ENCODE assay signal across 9 cellular contexts in genomic region chr17:81959362-81960129, GRCh38. TPM values are rescaled to one million over a fixed set of nuclear protein-coding genes. Genes with fewer than 3 reads are reported as not detected.
DNase-seq lines count a peak whose midpoint lies in the region; ATAC-seq and TF ChIP-seq lines count a peak whose summit lies in the region.
"Had no signal": no experiment of that assay in that cellular context is flagged by ENCODE, and none has a peak within 500 bp of the region (broad histone marks: within the 10 kb centered on the region; RNA-seq: fewer than 3 reads in every experiment).

No MANE protein-coding gene starts in this region.

- peaks cover 35% of the 10 kb centered on the region for H3K27me3 ChIP-seq in adrenal gland

- H3K36me3 ChIP-seq in ES-I3 (ENCODE audit: insufficient read depth, low read length) (no peaks in the 10 kb centered on the region), adrenal gland (replicated peaks in 1 of 2) (no peaks in the 10 kb centered on the region)

- WGBS in adrenal gland, 4 donors, result 0 to 3% (median 0%) methylated on average over 7 to 110 of the region's 112 CpGs

- no peaks in the 10 kb centered on the region for H3K9me3 Mint-ChIP-seq in T-cell

- peak in 3 of 6 experiments; percentile 87 to 99 (median 97) for TF ChIP-seq CTCF in adrenal gland (IDR thresholded peaks at IDR 0.05)

- H3K27me3 Mint-ChIP-seq in T-cell, result peaks cover 0 to 37% of the 10 kb centered on the region in 2 donors

- ATAC-seq in T-cell (replicated peaks in 1 of 4) (peak; percentile 93 to 97 (median 95)), GM19397 (IDR thresholded peaks at IDR 0.05; ENCODE audit: unreplicated experiment) (no peak)

- CTCF ChIA-PET in T-cell (lab: Charles Lee), result interaction anchor here (0.6 to 2.0 kb wide), 9 partner anchors 15 to 338 kb away, joined by 3 to 26 read pairs (median 4); partner anchors contain the start of genes CENPX (in 2 of the 2), DCXR (in 1 of the 2) and LRRC45 (in 1 of the 2)

- H3K4me1 ChIP-seq in ES-I3 (ENCODE audit: insufficient read depth, low read length), result peaks cover 3% of the 10 kb centered on the region; the same call in 1 of the 2 replicates
- H3K4me1 ChIP-seq in adrenal gland (replicated peaks in 1 of 2), result peaks cover 9 to 11% of the 10 kb centered on the region in 2 donors

- H3K9me3 ChIP-seq in ES-I3 (ENCODE audit: control insufficient read depth, insufficient read depth, low read length) (no peaks in the 10 kb centered on the region), adrenal gland (replicated peaks in 1 of 3) (no peaks in the 10 kb centered on the region)

- H3K27ac ChIP-seq in adrenal gland, result no peak overlapping the region
- no peak overlapping the region for H3K27ac ChIP-seq in skin epidermis
- H3K27ac ChIP-seq: epithelial cell of prostate had no signal

- DNase-seq in HK-2 (ENCODE audit: unreplicated experiment), result peak; percentile 64
- DNase-seq in T-cell, result peak; percentile 45 to 89 (median 76)
- DNase-seq in adrenal gland, result peak; percentile 47 to 80 (median 70)
- DNase-seq in hippocampal formation (lab: John Stamatoyannopoulos, UW), result peak; percentile 10 to 42
- DNase-seq in NCI-H2107 treated with DMSO at 0.1 percent for 48 hours (lab: John Stamatoyannopoulos, UW; ENCODE audit: unreplicated experiment), result no peak

- no peaks in the 10 kb centered on the region for H3K36me3 Mint-ChIP-seq in T-cell

- POLR2A ChIA-PET in T-cell (lab: Charles Lee), result no interaction called here

- H3K9ac ChIP-seq in ES-I3 (ENCODE audit: low read depth, low read length), result peak overlapping the region; percentile 49; the same call in 1 of the 2 replicates

- TF ChIP-seq POLR2A in adrenal gland (IDR thresholded peaks at IDR 0.05), result no peak

- no peak overlapping the region for H3K27ac Mint-ChIP-seq in T-cell

- H3K4me3 Mint-ChIP-seq in T-cell, result peak overlapping the region in 2 of 3 donors; percentile 59 to 72

- intact Hi-C loops in adrenal gland (cut with DNase I), result loop anchor here (2.0 kb wide), 1 partner anchor 61 kb away; no protein-coding TSS in a partner anchor

- H3K4me1 Mint-ChIP-seq in T-cell, result peaks cover 0 to 11% (median 0%) of the 10 kb centered on the region in 3 donors

- H3K4me3 ChIP-seq in adrenal gland, result peak overlapping the region in 1 of 4 donors; percentile 61
- H3K4me3 ChIP-seq in skin epidermis, result peak overlapping the region; percentile 25 to 44 (median 32)

RNA-seq across cellular contexts. Expression of gene NOTUM, which starts 1.4 kb away (rescaled TPM):
- under 1 TPM in 3 of 5 donors, not detected in 2; 0.13 to 0.33 (median 0.29) TPM for total RNA-seq in T-cell
- 1 to 10 TPM in 2 of 8 donors, under 1 TPM in 4, not detected in 2; 0.11 to 9.7 (median 0.82) TPM for total RNA-seq in adrenal gland
- polyA plus RNA-seq in adrenal gland, result under 1 TPM in 2 of 3 donors, not detected in 1; 0.07 to 0.40 TPM

RNA-seq across cellular contexts. Expression of gene MYADML2, which starts 12.5 kb away (rescaled TPM):
- not detected for total RNA-seq in T-cell
- total RNA-seq in adrenal gland, result not detected
- polyA plus RNA-seq in adrenal gland, result not detected

RNA-seq across cellular contexts. Expression of gene ASPSCR1, which starts 17.9 kb away (rescaled TPM):
- total RNA-seq in T-cell (10 to 100 TPM; 34.6 to 49.7 (median 44.9) TPM), adrenal gland (10 to 100 TPM; 19.9 to 45.9 (median 26.5) TPM)
- 100 to 1,000 TPM in 1 of 3 donors, 10 to 100 TPM in 2; 10.2 to 177 (median 96.5) TPM for polyA plus RNA-seq in adrenal gland

RNA-seq across cellular contexts. Expression of gene PYCR1, which starts 22.4 kb away (rescaled TPM):
- total RNA-seq in T-cell, result 10 to 100 TPM in 2 of 5 donors, 1 to 10 TPM in 2, under 1 TPM in 1; 0.93 to 15.4 (median 8.2) TPM
- total RNA-seq in adrenal gland, result 10 to 100 TPM in 1 of 8 donors, 1 to 10 TPM in 6, under 1 TPM in 1; 0.79 to 10.2 (median 4.7) TPM
- polyA plus RNA-seq in adrenal gland, result 1 to 10 TPM; 1.8 to 5.4 (median 2.0) TPM

RNA-seq across cellular contexts. Expression of gene MAFG, which starts 32.0 kb away (rescaled TPM):
- total RNA-seq in T-cell (10 to 100 TPM; 10.6 to 24.8 (median 18.8) TPM), adrenal gland (10 to 100 TPM; 19.7 to 44.5 (median 25.6) TPM)
- polyA plus RNA-seq in adrenal gland, result 10 to 100 TPM in 1 of 3 donors, 1 to 10 TPM in 2; 7.7 to 13.0 (median 8.9) TPM
